Comparison of ENCODE assay signal across 21 cellular contexts in the genomic region with DNA sequence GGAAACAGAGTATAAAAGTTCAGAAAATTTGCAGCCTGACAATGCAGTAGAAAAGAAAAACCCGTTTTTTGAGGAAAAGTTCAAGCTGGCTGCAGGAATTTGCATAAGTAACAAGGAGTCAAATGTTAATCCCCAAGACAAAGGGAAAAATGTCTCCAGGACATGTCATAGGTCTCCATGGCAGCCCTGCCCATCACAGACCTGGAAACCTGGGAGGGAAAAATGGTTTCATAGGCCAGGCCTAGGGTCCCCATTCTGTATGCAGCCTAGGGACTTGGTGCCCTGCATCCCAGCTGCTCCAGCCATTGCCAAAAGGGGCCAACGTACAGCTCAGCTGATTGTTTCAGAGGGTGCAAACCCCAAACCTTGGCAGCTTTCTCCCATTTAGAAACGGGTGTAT. TPM values are rescaled to one million over a fixed set of nuclear protein-coding genes. Genes with fewer than 3 reads are reported as not detected.
DNase-seq lines count a peak whose midpoint lies in the region; FAIRE-seq and TF ChIP-seq lines count a peak whose summit lies in the region.
"Had no signal": no experiment of that assay in that cellular context is flagged by ENCODE, and none has a peak within 500 bp of the region (broad histone marks: within the 10 kb centered on the region; RNA-seq: fewer than 3 reads in every experiment).

No MANE protein-coding gene starts in this region.

- DNase-seq in H9 (peak; percentile 61), H1 (ENCODE audit: low read depth in 1 of 2, low spot score in 2 of 2) (no peak), iPS DF 4.7 (ENCODE audit: extremely low read depth, low spot score) (peak; percentile 19), neural progenitor cell (ENCODE audit: low spot score) (peak; percentile 11), H4 (ENCODE audit: low spot score) (no peak), BE2C (no peak), NCI-H1417 treated with DMSO at 0.1 percent for 48 hours (lab: John Stamatoyannopoulos, UW) (no peak)
- DNase-seq: ACHN; AML-193; CD4-positive, alpha-beta memory T cell; DMS79 treated with DMSO at 0.1 percent for 48 hours; GM23248; KG1 had no signal

- H3K9me3 ChIP-seq in H9 (ENCODE audit: control insufficient read depth, low read depth, low read length) (no peaks in the 10 kb centered on the region), H1 (ENCODE audit: insufficient read depth in 2 of 2, low read depth in 1 of 2, low read length in 1 of 2) (no peaks in the 10 kb centered on the region), neural progenitor cell (ENCODE audit: low read depth) (no peaks in the 10 kb centered on the region), BE2C (no peaks in the 10 kb centered on the region)
- H3K9me3 ChIP-seq: HAP-1 had no signal

- H3K56ac ChIP-seq in H9 (ENCODE audit: insufficient read length, low read depth, low read length) (no peak overlapping the region), H1 (replicated peaks; ENCODE audit: insufficient read length, low read depth, low read length) (no peak overlapping the region)

- H3K79me1 ChIP-seq in H9 (ENCODE audit: insufficient read depth, low read depth, low read length, poor library complexity, severe bottlenecking) (no peaks in the 10 kb centered on the region), H1 (ENCODE audit: low read depth, low read length) (no peaks in the 10 kb centered on the region)

- H3K36me3 ChIP-seq in H1 (ENCODE audit: control insufficient read depth in 2 of 4, insufficient read depth in 4 of 4, low read length in 3 of 4) (no peaks in the 10 kb centered on the region), neural progenitor cell (no peaks in the 10 kb centered on the region), BE2C (no peaks in the 10 kb centered on the region)
- H3K36me3 ChIP-seq: BLaER1, HAP-1 had no signal

- H3K4me3 ChIP-seq in H1 (ENCODE audit: extremely low read depth in 1 of 4, insufficient read depth in 2 of 4, low read depth in 3 of 4, low read length in 4 of 4) (no peak overlapping the region), neural progenitor cell (no peak overlapping the region), BE2C (ENCODE audit: low read depth, low read length) (no peak overlapping the region)
- H3K4me3 ChIP-seq: BLaER1, GM23248, HAP-1 had no signal

- H4K20me1 ChIP-seq in H9 (ENCODE audit: control insufficient read depth, insufficient read depth, insufficient read length) (no peaks in the 10 kb centered on the region), H1 (replicated peaks in 1 of 2; ENCODE audit: control insufficient read depth in 1 of 2, insufficient read depth in 2 of 2, low read length in 2 of 2) (no peaks in the 10 kb centered on the region), neural progenitor cell (ENCODE audit: low read depth) (no peaks in the 10 kb centered on the region)
- H4K20me1 ChIP-seq: BLaER1 had no signal

- H2BK12ac ChIP-seq in H9 (ENCODE audit: insufficient read length, low read depth, low read length) (no peak overlapping the region), H1 (ENCODE audit: low read depth, low read length) (no peak overlapping the region)

- H2BK20ac ChIP-seq in H9 (ENCODE audit: low read depth, low read length, poor library complexity, severe bottlenecking) (no peak overlapping the region), H1 (ENCODE audit: low read length) (no peak overlapping the region)

- H3K4me2 ChIP-seq in H9 (ENCODE audit: insufficient read depth, insufficient read length, low read length), result no peak overlapping the region
- H3K4me2 ChIP-seq in H1 (ENCODE audit: insufficient read depth in 1 of 2, low read depth in 2 of 2, low read length in 2 of 2), result no peak overlapping the region
- H3K4me2 ChIP-seq in neural progenitor cell, result no peak overlapping the region
- H3K4me2 ChIP-seq: BLaER1 had no signal

- H4K8ac ChIP-seq in H9 (replicated peaks; ENCODE audit: insufficient read length, low read depth, low read length), result no peak overlapping the region
- no peak overlapping the region for H4K8ac ChIP-seq in H1 (ENCODE audit: extremely low read depth, insufficient read depth, low read length)

- H2AFZ ChIP-seq in H9 (ENCODE audit: low read length), result peak overlapping the region; percentile 3
- H2AFZ ChIP-seq in H1 (ENCODE audit: low read length), result 0 out of 2 replicates have a peak overlapping the region, but pooled peaks have one; percentile 56
- no peak overlapping the region for H2AFZ ChIP-seq in neural progenitor cell (replicated peaks)
- H2AFZ ChIP-seq: GM23248 had no signal

- H3K79me2 ChIP-seq in H9 (ENCODE audit: insufficient read depth, low read length), result peaks cover 1% of the 10 kb centered on the region; the same call in 1 of the 2 replicates
- peaks cover 0 to 10% of the 10 kb centered on the region in 2 experiments; a peak in 3 of 4 replicates for H3K79me2 ChIP-seq in H1 (ENCODE audit: control insufficient read depth in 1 of 2, insufficient read depth in 2 of 2, low read length in 2 of 2)
- H3K79me2 ChIP-seq in neural progenitor cell (ENCODE audit: low read depth), result peaks cover 12% of the 10 kb centered on the region

- no peak for TF ChIP-seq POLR2A in H1 (IDR thresholded peaks at IDR 0.05; ENCODE audit: control extremely low read depth in 1 of 2, low read depth in 2 of 2, low read length in 2 of 2)

- no peak overlapping the region for H3T11ph ChIP-seq in H9 (ENCODE audit: low read length)

- TF ChIP-seq EP300 in H1 (IDR thresholded peaks at IDR 0.05; ENCODE audit: borderline replicate concordance in 1 of 2, low read depth in 2 of 2, low read length in 2 of 2), result no peak

- no peak for TF ChIP-seq RAD21 in H1 (IDR thresholded peaks at IDR 0.05 in 1 of 2, conservative IDR thresholded peaks at IDR 0.05 in 1 of 2; ENCODE audit: low read depth in 2 of 2, low read length in 2 of 2)

- no peak overlapping the region for H3K9ac ChIP-seq in H9 (ENCODE audit: extremely low read depth, insufficient read length, low read length)
- no peak overlapping the region for H3K9ac ChIP-seq in H1 (replicated peaks in 1 of 4; ENCODE audit: extremely low read depth in 1 of 4, low read depth in 3 of 4, low read length in 3 of 4)
- H3K9ac ChIP-seq in neural progenitor cell, result no peak overlapping the region
- H3K9ac ChIP-seq: BLaER1, GM23248 had no signal

- H3K4ac ChIP-seq in H9 (ENCODE audit: low read depth, low read length) (no peak overlapping the region), H1 (replicated peaks; ENCODE audit: insufficient read length, low read depth, low read length) (no peak overlapping the region)

- H3K4me3 Mint-ChIP-seq in H9 (no peak overlapping the region; a peak in 1 of 5 replicates), neural progenitor cell (no peak overlapping the region)
- H3K4me3 Mint-ChIP-seq: CD14-positive monocyte; CD4-positive, alpha-beta memory T cell had no signal

- H3F3A ChIP-seq in neural progenitor cell (ENCODE audit: low read depth), result peaks cover 29% of the 10 kb centered on the region

- TF ChIP-seq CTCF in H9 (conservative IDR thresholded peaks at IDR 0.05), result no peak
- TF ChIP-seq CTCF in H1 (IDR thresholded peaks at IDR 0.05; ENCODE audit: control extremely low read depth in 1 of 3, insufficient read depth in 1 of 3, low read depth in 1 of 3, low read length in 3 of 3), result no peak
- TF ChIP-seq CTCF in neural progenitor cell (IDR thresholded peaks at IDR 0.05), result no peak
- no peak for TF ChIP-seq CTCF in BE2C (IDR thresholded peaks at IDR 0.05; ENCODE audit: low read depth, low read length)

- H3K36me3 Mint-ChIP-seq in H9 (ENCODE audit: insufficient read depth in 1 of 3, low read depth in 3 of 3) (no peaks in the 10 kb centered on the region), neural progenitor cell (no peaks in the 10 kb centered on the region)
- H3K36me3 Mint-ChIP-seq: CD14-positive monocyte; CD4-positive, alpha-beta memory T cell had no signal

- no peak overlapping the region for H2BK120ac ChIP-seq in H9 (ENCODE audit: low read depth, low read length, poor library complexity, severe bottlenecking)
- H2BK120ac ChIP-seq in H1 (replicated peaks; ENCODE audit: low read depth, low read length), result no peak overlapping the region

- CTCF ChIA-PET in H1 (lab: Charles Lee; ENCODE audit: partially characterized antibody), result no interaction called here

- H3K4me1 ChIP-seq in H9 (ENCODE audit: insufficient read depth, low read length) (peaks cover 5% of the 10 kb centered on the region; the same call in 1 of the 2 replicates), H1 (replicated peaks in 1 of 4; ENCODE audit: control insufficient read depth in 3 of 4, insufficient read depth in 4 of 4, low read length in 3 of 4) (peaks cover 0 to 10% (median 6%) of the 10 kb centered on the region in 4 experiments; a peak in 4 of 7 replicates), neural progenitor cell (peaks cover 9% of the 10 kb centered on the region), BE2C (peaks cover 5% of the 10 kb centered on the region)
- H3K4me1 ChIP-seq: BLaER1 had no signal

- H4K5ac ChIP-seq in H9 (ENCODE audit: insufficient read length, low read depth, low read length), result no peak overlapping the region
- no peak overlapping the region for H4K5ac ChIP-seq in H1 (ENCODE audit: insufficient read length, low read depth, low read length)

- H3K27me3 Mint-ChIP-seq in H9 (ENCODE audit: low read depth) (no peaks in the 10 kb centered on the region), neural progenitor cell (ENCODE audit: insufficient read depth, low read depth) (peaks cover 2% of the 10 kb centered on the region)

- no peak overlapping the region for H4K91ac ChIP-seq in H9 (ENCODE audit: insufficient read length, low read depth, low read length)
- H4K91ac ChIP-seq in H1 (replicated peaks; ENCODE audit: insufficient read length, low read length), result no peak overlapping the region

- H2BK15ac ChIP-seq in H9 (ENCODE audit: low read depth, low read length), result no peak overlapping the region
- H2BK15ac ChIP-seq in H1 (ENCODE audit: low read length), result no peak overlapping the region

- POLR2A ChIA-PET in H1 (lab: Charles Lee; ENCODE audit: partially characterized antibody), result no interaction called here

- no peaks in the 10 kb centered on the region for H3K27me3 ChIP-seq in H9 (ENCODE audit: insufficient read depth, low read length)
- H3K27me3 ChIP-seq in H1 (replicated peaks in 1 of 4; ENCODE audit: control insufficient read depth in 3 of 4, extremely low read depth in 1 of 4, insufficient read depth in 3 of 4, low read length in 3 of 4), result no peaks in the 10 kb centered on the region
- no peaks in the 10 kb centered on the region for H3K27me3 ChIP-seq in neural progenitor cell
- no peaks in the 10 kb centered on the region for H3K27me3 ChIP-seq in BE2C
- H3K27me3 ChIP-seq: BLaER1 had no signal

- H3K23me2 ChIP-seq in H9 (ENCODE audit: insufficient read length, low read depth, low read length, poor library complexity, severe bottlenecking) (no peaks in the 10 kb centered on the region), H1 (ENCODE audit: low read depth, low read length) (peaks cover 6% of the 10 kb centered on the region; the same call in 1 of the 2 replicates)

- no peak overlapping the region for H3K18ac ChIP-seq in H9 (ENCODE audit: insufficient read length, low read depth, low read length)
- no peak overlapping the region for H3K18ac ChIP-seq in H1 (ENCODE audit: extremely low read depth, low read length)

- H3K9me3 Mint-ChIP-seq in H9 (no peaks in the 10 kb centered on the region), neural progenitor cell (no peaks in the 10 kb centered on the region)

- H3K14ac ChIP-seq in H9 (ENCODE audit: insufficient read depth, low read length) (no peak overlapping the region), H1 (ENCODE audit: insufficient read length) (no peak overlapping the region)

- H2AK5ac ChIP-seq in H9 (ENCODE audit: insufficient read length, low read length), result no peak overlapping the region
- no peak overlapping the region for H2AK5ac ChIP-seq in H1 (ENCODE audit: low read depth, low read length)

- FAIRE-seq in H1 (lab: Jason Lieb, UNC), result no peak
- FAIRE-seq: A204.1, G401.6, GM12891, GM19239 had no signal

- H3K4me1 Mint-ChIP-seq in H9 (peaks cover 34% of the 10 kb centered on the region in 2 experiments), neural progenitor cell (peaks cover 12% of the 10 kb centered on the region)

- WGBS in H9 (ENCODE audit: extremely low coverage, insufficient read length, low lambda C conversion rate), result no CpG with 5 or more reads among the region's 3 CpGs
- WGBS in H1 (ENCODE audit: extremely low coverage in 1 of 2, insufficient coverage in 1 of 2, insufficient read length in 1 of 2, insufficient replicate concordance in 2 of 2, low coverage in 1 of 2, low lambda C conversion rate in 2 of 2, missing lambda C conversion rate in 1 of 2), 2 experiments, result 63% methylated on average over 3 of the region's 3 CpGs; no CpG with 5 or more reads in 1 of the 2 experiments

- no peak overlapping the region for H2BK5ac ChIP-seq in H9 (ENCODE audit: insufficient read length, low read length)
- H2BK5ac ChIP-seq in H1 (ENCODE audit: low read depth, low read length), result no peak overlapping the region

- H3K27ac Mint-ChIP-seq in H9 (peak overlapping the region in 2 of 3 experiments; percentile 32 to 40; a peak in 2 of 7 replicates), neural progenitor cell (no peak overlapping the region)
- H3K27ac Mint-ChIP-seq: CD14-positive monocyte; CD4-positive, alpha-beta memory T cell had no signal

- H3K27ac ChIP-seq in H9 (ENCODE audit: insufficient read length, low read depth, low read length) (no peak overlapping the region), H1 (ENCODE audit: low read depth, low read length) (no peak overlapping the region), neural progenitor cell (no peak overlapping the region)
- H3K27ac ChIP-seq: BLaER1, GM23248 had no signal

- H3K23ac ChIP-seq in H9 (ENCODE audit: insufficient read length, low read depth, low read length), result no peak overlapping the region
- H3K23ac ChIP-seq in H1 (ENCODE audit: insufficient read length), result no peak overlapping the region

RNA-seq across cellular contexts. Expression of gene KCNT2, which starts 3.6 kb away (rescaled TPM):
- total RNA-seq in H9 (2021) (8.4 and 9.1 TPM in 2 replicates), neural progenitor cell (ENCODE audit: low replicate concordance) (24.1 and 29.8 TPM in 2 replicates)
- total RNA-seq in H1 (2021; fragmentation: NEBNext Ultra II Directional; extraction: Animal tissue kit (Norgen Biotek cat#: 25700)), result 9.3 and 10.2 TPM in 2 replicates
- polyA plus RNA-seq in H1 (2011; rRNA removed), result 2.3 TPM in 2 replicates
- polyA plus RNA-seq in H1 (2011; cell fraction: cytosol; rRNA removed), result 3.2 TPM
- 7.5 TPM for polyA plus RNA-seq in H1 (2011; cell fraction: nucleus; rRNA removed)
- 2.7 to 5.4 TPM (median 3.9 TPM) in 4 replicates for polyA plus RNA-seq in H1 (2012, experiment 1 of 2)
- polyA plus RNA-seq in H1 (2012, experiment 2 of 2), result 0.41 TPM
- 5.4 TPM for polyA plus RNA-seq in H1 (2013, experiment 1 of 2)
- 5.1 TPM for polyA plus RNA-seq in H1 (2013, experiment 2 of 2)
- 24.3 and 25.2 TPM in 2 replicates for polyA minus RNA-seq in H1 (2011; rRNA and poly(A)+ RNA removed)
- polyA minus RNA-seq in H1 (2011; cell fraction: cytosol; rRNA and poly(A)+ RNA removed), result 9.8 TPM
- 127 TPM for polyA minus RNA-seq in H1 (2011; cell fraction: nucleus; rRNA and poly(A)+ RNA removed)
- total RNA-seq in H4 (2014; rRNA removed; shearing (Covaris generic)), result 0.18 and 0.56 TPM in 2 replicates
- 5.5 TPM for polyA plus RNA-seq in BE2C (2012; ENCODE audit: insufficient read depth, insufficient read length, low read depth)
- total RNA-seq: CD4-positive, alpha-beta memory T cell; HT-29 had no signal
- polyA plus RNA-seq: CD14-positive monocyte; CD4-positive, alpha-beta memory T cell had no signal

RNA-seq across cellular contexts. Expression of gene CFH, which starts 40.0 kb away (rescaled TPM):
- total RNA-seq in H9 (2021) (not detected in 2 replicates), neural progenitor cell (ENCODE audit: low replicate concordance) (not detected in 2 replicates)
- not detected in 2 replicates for total RNA-seq in H1 (2021; fragmentation: NEBNext Ultra II Directional; extraction: Animal tissue kit (Norgen Biotek cat#: 25700))
- not detected in 2 replicates for polyA plus RNA-seq in H1 (2011; rRNA removed)
- polyA plus RNA-seq in H1 (2011; cell fraction: cytosol; rRNA removed), result not detected
- polyA plus RNA-seq in H1 (2011; cell fraction: nucleus; rRNA removed), result not detected
- 0.40 TPM in 1 of 4 replicates, not detected in the others for polyA plus RNA-seq in H1 (2012, experiment 1 of 2)
- not detected for polyA plus RNA-seq in H1 (2012, experiment 2 of 2)
- not detected for polyA plus RNA-seq in H1 (2013, experiment 1 of 2)
- polyA plus RNA-seq in H1 (2013, experiment 2 of 2), result not detected
- polyA minus RNA-seq in H1 (2011; rRNA and poly(A)+ RNA removed), result not detected in 2 replicates
- polyA minus RNA-seq in H1 (2011; cell fraction: cytosol; rRNA and poly(A)+ RNA removed), result 0.81 TPM
- polyA minus RNA-seq in H1 (2011; cell fraction: nucleus; rRNA and poly(A)+ RNA removed), result 0.40 TPM
- 57.0 and 74.2 TPM in 2 replicates for total RNA-seq in H4 (2014; rRNA removed; shearing (Covaris generic))
- 0.93 TPM for polyA plus RNA-seq in BE2C (2012; ENCODE audit: insufficient read depth, insufficient read length, low read depth)

Comparison
In these comparisons a context has a peak if more than half of its experiments do, and no peak if none do; other contexts are left out.
1. DNase-seq: peak in H9 (single experiment), iPS DF 4.7 (single experiment) and neural progenitor cell (single experiment); none in H1 (0 of 2), H4 (single experiment), BE2C (single experiment) and NCI-H1417 treated with DMSO at 0.1 percent for 48 hours (single experiment).
2. RNA of gene CFH, which starts 40.0 kb away (total RNA-seq): 57.0 to 74.2 TPM in H4; not detected in H1, not detected in H9 and not detected in neural progenitor cell; every median in the first group is over 10 times any median in the second.